ENCODE assay signal across 33 cellular contexts in genomic region chr11:18471995-18472394, GRCh38. TPM values are rescaled to one million over a fixed set of nuclear protein-coding genes. Genes with fewer than 3 reads are reported as not detected.
DNase-seq lines count a peak whose midpoint lies in the region; ATAC-seq and TF ChIP-seq lines count a peak whose summit lies in the region.
"Had no signal": no experiment of that assay in that cellular context is flagged by ENCODE, and none has a peak within 500 bp of the region (broad histone marks: within the 10 kb centered on the region; RNA-seq: fewer than 3 reads in every experiment).

No MANE protein-coding gene starts in this region.

- no peak overlapping the region for H3K27ac Mint-ChIP-seq in activated CD4-positive, alpha-beta T cell treated with anti-CD3 and anti-CD28 coated beads for 36 hours
- no peak overlapping the region for H3K27ac Mint-ChIP-seq in activated CD4-positive, alpha-beta T cell treated with anti-CD3 and anti-CD28 coated beads, Interleukin-2, amount 10 ng/mL, durations not matched to agents 24 days and 14 days
- no peak overlapping the region for H3K27ac Mint-ChIP-seq in activated T-cell treated with anti-CD3 and anti-CD28 coated beads, Interleukin-2, amount 50 U/mL, for 72 hours
- no peak overlapping the region for H3K27ac Mint-ChIP-seq in stimulated activated naive CD8-positive, alpha-beta T cell treated with anti-CD3 and anti-CD28 coated beads, Interleukin-15, amount 100 ng/mL, for 72 hours
- H3K27ac Mint-ChIP-seq: activated naive CD8-positive, alpha-beta T cell treated with anti-CD3 and anti-CD28 coated beads, Interleukin-2, amount 10 ng/mL, durations not matched to agents 7 days and 5 days; activated T-helper 2 cell treated with anti-CD3 and anti-CD28 coated beads, Interferon-gamma antibody, Interleukin-2, Interleukin-4, amounts not matched to agents 10 μg/mL and 5 μg/mL and 100 μg/mL, durations not matched to agents 14 hours and 24 hours and 36 hours; naive thymus-derived CD8-positive, alpha-beta T cell had no signal

- no peak overlapping the region for H3K4me3 Mint-ChIP-seq in activated CD4-positive, alpha-beta T cell treated with anti-CD3 and anti-CD28 coated beads for 36 hours
- H3K4me3 Mint-ChIP-seq in activated CD4-positive, alpha-beta T cell treated with anti-CD3 and anti-CD28 coated beads, Interleukin-2, amount 10 ng/mL, durations not matched to agents 24 days and 14 days: no peak overlapping the region
- no peak overlapping the region for H3K4me3 Mint-ChIP-seq in activated T-cell treated with anti-CD3 and anti-CD28 coated beads, Interleukin-2, amount 50 U/mL, for 72 hours
- H3K4me3 Mint-ChIP-seq in stimulated activated naive CD8-positive, alpha-beta T cell treated with anti-CD3 and anti-CD28 coated beads, Interleukin-15, amount 100 ng/mL, for 72 hours: no peak overlapping the region
- H3K4me3 Mint-ChIP-seq: activated naive CD8-positive, alpha-beta T cell treated with anti-CD3 and anti-CD28 coated beads, Interleukin-2, amount 10 ng/mL, durations not matched to agents 7 days and 5 days; naive thymus-derived CD8-positive, alpha-beta T cell had no signal

- no peak for TF ChIP-seq CTCF in foreskin fibroblast (IDR thresholded peaks at IDR 0.05; ENCODE audit: low read depth, low read length)

- peak; percentile 61 for DNase-seq in activated CD4-positive, alpha-beta T cell treated with anti-CD3 and anti-CD28 coated beads for 36 hours
- no peak for DNase-seq in activated CD4-positive, alpha-beta T cell treated with anti-CD3 and anti-CD28 coated beads, Interleukin-2, amount 10 ng/mL, durations not matched to agents 24 days and 14 days
- peak in 2 of 3 donors; percentile 12 to 16 for DNase-seq in stimulated activated CD4-positive, alpha-beta T cell treated with anti-CD3 and anti-CD28 coated beads, Interleukin-12 subunit alpha, Interleukin-12 subunit beta, amount 100 ng/mL, for 48 hours (ENCODE audit: low read depth in 2 of 3, low spot score in 1 of 3)
- no peak for DNase-seq in stimulated activated CD4-positive, alpha-beta T cell treated with anti-CD3 and anti-CD28 coated beads, Interleukin-2, amount 100 ng/mL, for 24 hours
- peak; percentile 38 to 46 for DNase-seq in activated T-cell treated with anti-CD3 and anti-CD28 coated beads, Interleukin-2, amount 50 U/mL, for 72 hours
- peak in 1 of 2 donors; percentile 46 for DNase-seq in stimulated activated naive CD8-positive, alpha-beta T cell treated with anti-CD3 and anti-CD28 coated beads, Interleukin-15, amount 100 ng/mL, for 72 hours
- no peak for DNase-seq in foreskin fibroblast
- DNase-seq in cerebellar cortex (ENCODE audit: low spot score): no peak
- DNase-seq: activated naive CD8-positive, alpha-beta T cell treated with anti-CD3 and anti-CD28 coated beads, Interleukin-2, amount 10 ng/mL, durations not matched to agents 7 days and 5 days; Caco-2; DMS79; effector memory CD4-positive, alpha-beta T cell; GDM1; GOT3; hypothalamus; naive thymus-derived CD8-positive, alpha-beta T cell; NCI-H146; NCI-H748 treated with DMSO at 0.1 percent for 48 hours; right cardiac atrium; Right ventricle myocardium superior; stimulated activated CD4-positive, alpha-beta T cell treated with anti-CD3 and anti-CD28 coated beads, Interleukin-4, amount 100 ng/mL, for 1 hour had no signal

- peak; percentile 85 for ATAC-seq in activated CD4-positive, alpha-beta T cell treated with anti-CD3 and anti-CD28 coated beads for 36 hours
- peak; percentile 89 to 92 for ATAC-seq in activated T-cell treated with anti-CD3 and anti-CD28 coated beads, Interleukin-2, amount 50 U/mL, for 72 hours (replicated peaks in 1 of 2)
- peak; percentile 96 for ATAC-seq in stimulated activated naive CD8-positive, alpha-beta T cell treated with anti-CD3 and anti-CD28 coated beads, Interleukin-15, amount 100 ng/mL, for 72 hours
- ATAC-seq: activated CD4-positive, CD25-positive, alpha-beta regulatory T cell treated with anti-CD3 and anti-CD28 coated beads, Interleukin-2, amount 50 U/mL, for 24 hours; naive thymus-derived CD8-positive, alpha-beta T cell; Panc1; right cardiac atrium had no signal

- POLR2A ChIA-PET in activated CD4-positive, alpha-beta T cell treated with anti-CD3 and anti-CD28 coated beads for 36 hours (lab: Charles Lee): no interaction called here

- H3K27me3 Mint-ChIP-seq in activated CD4-positive, alpha-beta T cell treated with anti-CD3 and anti-CD28 coated beads for 36 hours: no peaks in the 10 kb centered on the region
- H3K27me3 Mint-ChIP-seq in activated CD4-positive, alpha-beta T cell treated with anti-CD3 and anti-CD28 coated beads, Interleukin-2, amount 10 ng/mL, durations not matched to agents 24 days and 14 days: no peaks in the 10 kb centered on the region
- H3K27me3 Mint-ChIP-seq in activated T-cell treated with anti-CD3 and anti-CD28 coated beads, Interleukin-2, amount 50 U/mL, for 72 hours (ENCODE audit: low read depth): no peaks in the 10 kb centered on the region
- no peaks in the 10 kb centered on the region for H3K27me3 Mint-ChIP-seq in stimulated activated naive CD8-positive, alpha-beta T cell treated with anti-CD3 and anti-CD28 coated beads, Interleukin-15, amount 100 ng/mL, for 72 hours
- H3K27me3 Mint-ChIP-seq: activated naive CD8-positive, alpha-beta T cell treated with anti-CD3 and anti-CD28 coated beads, Interleukin-2, amount 10 ng/mL, durations not matched to agents 7 days and 5 days; naive thymus-derived CD8-positive, alpha-beta T cell had no signal

- intact Hi-C loops in activated CD4-positive, alpha-beta T cell treated with anti-CD3 and anti-CD28 coated beads for 36 hours (cut with DNase I, micrococcal nuclease): no loop called here
- intact Hi-C loops in activated CD4-positive, alpha-beta T cell treated with anti-CD3 and anti-CD28 coated beads, Interleukin-2, amount 10 ng/mL, durations not matched to agents 24 days and 14 days (cut with micrococcal nuclease): no loop called here

- CTCF ChIA-PET in activated CD4-positive, alpha-beta T cell treated with anti-CD3 and anti-CD28 coated beads for 36 hours (lab: Charles Lee): interaction anchor here (0.6 to 0.7 kb wide), 2 partner anchors 50 to 282 kb away, joined by 3 read pairs; no protein-coding TSS in a partner anchor

- H3K36me3 Mint-ChIP-seq in activated CD4-positive, alpha-beta T cell treated with anti-CD3 and anti-CD28 coated beads for 36 hours (ENCODE audit: low read depth): peaks cover 10% of the 10 kb centered on the region
- H3K36me3 Mint-ChIP-seq in activated CD4-positive, alpha-beta T cell treated with anti-CD3 and anti-CD28 coated beads, Interleukin-2, amount 10 ng/mL, durations not matched to agents 24 days and 14 days (ENCODE audit: low read depth): peaks cover 13% of the 10 kb centered on the region
- H3K36me3 Mint-ChIP-seq in activated T-cell treated with anti-CD3 and anti-CD28 coated beads, Interleukin-2, amount 50 U/mL, for 72 hours (ENCODE audit: insufficient read depth in 2 of 2): peaks cover 0 to 4% of the 10 kb centered on the region in 2 donors

- H3K9me3 Mint-ChIP-seq in activated CD4-positive, alpha-beta T cell treated with anti-CD3 and anti-CD28 coated beads for 36 hours (ENCODE audit: low read depth): no peaks in the 10 kb centered on the region
- H3K9me3 Mint-ChIP-seq in activated CD4-positive, alpha-beta T cell treated with anti-CD3 and anti-CD28 coated beads, Interleukin-2, amount 10 ng/mL, durations not matched to agents 24 days and 14 days: no peaks in the 10 kb centered on the region
- H3K9me3 Mint-ChIP-seq in activated T-cell treated with anti-CD3 and anti-CD28 coated beads, Interleukin-2, amount 50 U/mL, for 72 hours: no peaks in the 10 kb centered on the region
- no peaks in the 10 kb centered on the region for H3K9me3 Mint-ChIP-seq in stimulated activated naive CD8-positive, alpha-beta T cell treated with anti-CD3 and anti-CD28 coated beads, Interleukin-15, amount 100 ng/mL, for 72 hours
- H3K9me3 Mint-ChIP-seq: activated naive CD8-positive, alpha-beta T cell treated with anti-CD3 and anti-CD28 coated beads, Interleukin-2, amount 10 ng/mL, durations not matched to agents 7 days and 5 days; activated T-helper 2 cell treated with anti-CD3 and anti-CD28 coated beads, Interferon-gamma antibody, Interleukin-2, Interleukin-4, amounts not matched to agents 10 μg/mL and 5 μg/mL and 100 μg/mL, durations not matched to agents 14 hours and 24 hours and 36 hours; naive thymus-derived CD8-positive, alpha-beta T cell had no signal

- H3K4me3 ChIP-seq in foreskin fibroblast (ENCODE audit: low read depth in 1 of 2, low read length in 2 of 2): no peak overlapping the region
- H3K4me3 ChIP-seq: ascending aorta, smooth muscle cell, suprapubic skin, upper lobe of left lung had no signal

- H3K4me1 Mint-ChIP-seq in activated CD4-positive, alpha-beta T cell treated with anti-CD3 and anti-CD28 coated beads for 36 hours: peaks cover 22% of the 10 kb centered on the region
- peaks cover 7% of the 10 kb centered on the region for H3K4me1 Mint-ChIP-seq in activated CD4-positive, alpha-beta T cell treated with anti-CD3 and anti-CD28 coated beads, Interleukin-2, amount 10 ng/mL, durations not matched to agents 24 days and 14 days
- H3K4me1 Mint-ChIP-seq in activated T-cell treated with anti-CD3 and anti-CD28 coated beads, Interleukin-2, amount 50 U/mL, for 72 hours (ENCODE audit: low read depth): peaks cover 27% of the 10 kb centered on the region
- no peaks in the 10 kb centered on the region for H3K4me1 Mint-ChIP-seq in stimulated activated naive CD8-positive, alpha-beta T cell treated with anti-CD3 and anti-CD28 coated beads, Interleukin-15, amount 100 ng/mL, for 72 hours
- H3K4me1 Mint-ChIP-seq: activated naive CD8-positive, alpha-beta T cell treated with anti-CD3 and anti-CD28 coated beads, Interleukin-2, amount 10 ng/mL, durations not matched to agents 7 days and 5 days; naive thymus-derived CD8-positive, alpha-beta T cell had no signal

RNA-seq across cellular contexts. Expression of gene LDHAL6A, which starts 16.3 kb away (rescaled TPM):
- total RNA-seq in activated CD4-positive, alpha-beta T cell treated with anti-CD3 and anti-CD28 coated beads for 36 hours: not detected
- total RNA-seq in activated CD4-positive, alpha-beta T cell treated with anti-CD3 and anti-CD28 coated beads, Interleukin-2, amount 10 ng/mL, durations not matched to agents 24 days and 14 days: not detected in 2 replicates
- not detected for total RNA-seq in activated T-cell treated with anti-CD3 and anti-CD28 coated beads, Interleukin-2, amount 50 U/mL, for 72 hours
- total RNA-seq: activated naive CD8-positive, alpha-beta T cell treated with anti-CD3 and anti-CD28 coated beads, Interleukin-2, amount 10 ng/mL, durations not matched to agents 7 days and 5 days; activated T-helper 2 cell treated with anti-CD3 and anti-CD28 coated beads, Interferon-gamma antibody, Interleukin-2, Interleukin-4, amounts not matched to agents 10 μg/mL and 5 μg/mL and 100 μg/mL, durations not matched to agents 14 hours and 24 hours and 36 hours; ascending aorta; glomerular endothelial cell; HT1080; lung microvascular endothelial cell; posterior vena cava; Right ventricle myocardium superior; smooth muscle cell; suprapubic skin; upper lobe of left lung had no signal

RNA-seq across cellular contexts. Expression of gene TSG101, which starts 54.7 kb away (rescaled TPM):
- total RNA-seq in activated CD4-positive, alpha-beta T cell treated with anti-CD3 and anti-CD28 coated beads for 36 hours: 10 to 100 TPM; 39.2 to 85.0 TPM
- 39.6 and 43.5 TPM in 2 replicates for total RNA-seq in activated CD4-positive, alpha-beta T cell treated with anti-CD3 and anti-CD28 coated beads, Interleukin-2, amount 10 ng/mL, durations not matched to agents 24 days and 14 days
- total RNA-seq in activated T-cell treated with anti-CD3 and anti-CD28 coated beads, Interleukin-2, amount 50 U/mL, for 72 hours: 10 to 100 TPM; 48.3 to 59.0 TPM

RNA-seq across cellular contexts. Expression of gene LDHC, which starts 59.9 kb away (rescaled TPM):
- total RNA-seq in activated CD4-positive, alpha-beta T cell treated with anti-CD3 and anti-CD28 coated beads for 36 hours: not detected
- total RNA-seq in activated CD4-positive, alpha-beta T cell treated with anti-CD3 and anti-CD28 coated beads, Interleukin-2, amount 10 ng/mL, durations not matched to agents 24 days and 14 days: 0.64 TPM in 1 of 2 replicates, not detected in the other
- not detected for total RNA-seq in activated T-cell treated with anti-CD3 and anti-CD28 coated beads, Interleukin-2, amount 50 U/mL, for 72 hours
- total RNA-seq: activated naive CD8-positive, alpha-beta T cell treated with anti-CD3 and anti-CD28 coated beads, Interleukin-2, amount 10 ng/mL, durations not matched to agents 7 days and 5 days; activated T-helper 2 cell treated with anti-CD3 and anti-CD28 coated beads, Interferon-gamma antibody, Interleukin-2, Interleukin-4, amounts not matched to agents 10 μg/mL and 5 μg/mL and 100 μg/mL, durations not matched to agents 14 hours and 24 hours and 36 hours; ascending aorta; Caco-2; glomerular endothelial cell; HT1080; lung microvascular endothelial cell; mononuclear cell; naive thymus-derived CD8-positive, alpha-beta T cell; posterior vena cava; Right ventricle myocardium superior; suprapubic skin; upper lobe of left lung had no signal

Comparison
In these comparisons a context has a peak if more than half of its experiments do, and no peak if none do; other contexts are left out.
1. DNase-seq: peak in activated CD4-positive, alpha-beta T cell treated with anti-CD3 and anti-CD28 coated beads for 36 hours (single experiment), stimulated activated CD4-positive, alpha-beta T cell treated with anti-CD3 and anti-CD28 coated beads, Interleukin-12 subunit alpha, Interleukin-12 subunit beta, amount 100 ng/mL, for 48 hours (2 of 3) and activated T-cell treated with anti-CD3 and anti-CD28 coated beads, Interleukin-2, amount 50 U/mL, for 72 hours (2 of 2); none in activated CD4-positive, alpha-beta T cell treated with anti-CD3 and anti-CD28 coated beads, Interleukin-2, amount 10 ng/mL, durations not matched to agents 24 days and 14 days (single experiment), stimulated activated CD4-positive, alpha-beta T cell treated with anti-CD3 and anti-CD28 coated beads, Interleukin-2, amount 100 ng/mL, for 24 hours (0 of 2), foreskin fibroblast (0 of 2) and cerebellar cortex (single experiment).
2. Peak in every context shown above with its lines, with median percentiles within 50 percentile points of each other: ATAC-seq.